ENCODE assay signal across 17 cellular contexts in the genomic region with DNA sequence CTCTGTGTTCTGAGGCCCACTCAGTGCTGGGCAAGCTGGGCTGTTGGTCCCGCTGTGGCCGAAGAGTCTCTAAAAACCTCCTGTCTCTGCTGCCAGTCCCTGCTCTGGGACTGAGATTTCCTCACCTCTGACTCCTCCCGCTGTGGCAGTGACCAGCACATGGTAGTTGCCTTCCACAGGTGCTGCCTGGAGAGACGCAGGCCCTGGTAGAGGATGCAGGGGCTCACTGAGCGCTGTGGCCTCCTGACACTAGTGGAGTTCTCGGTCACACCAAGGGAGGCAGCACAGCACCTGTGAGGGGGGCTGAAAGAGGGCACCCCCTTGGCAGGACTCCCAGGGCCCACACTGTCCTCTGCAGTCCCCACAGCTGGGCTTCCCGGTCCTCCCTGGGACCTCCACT.
"Had no signal": no experiment of that assay in that cellular context is flagged by ENCODE, and none has a peak within 500 bp of the region (broad histone marks: within the 10 kb centered on the region; RNA-seq: fewer than 3 reads in every experiment).

No MANE protein-coding gene starts in this region.

- H3K9me3 ChIP-seq: gastrocnemius medialis, psoas muscle, suprapubic skin, thyroid gland had no signal

- H3K4me3 Mint-ChIP-seq: natural killer cell treated with Interleukin-12 subunit alpha and Interleukin-12 subunit beta and Interleukin-15 and Interleukin-18, amount 100 ng/mL, for 72 hours; type B pancreatic cell had no signal

- ATAC-seq: esophagus mucosa; gastrocnemius medialis; left lobe of liver; natural killer cell treated with Interleukin-12 subunit alpha and Interleukin-12 subunit beta and Interleukin-15 and Interleukin-18, amount 100 ng/mL, for 72 hours; psoas muscle; sciatic nerve had no signal

- H3K27ac ChIP-seq: gastrocnemius medialis, psoas muscle, suprapubic skin, thyroid gland had no signal

- DNase-seq: effector memory CD4-positive, alpha-beta T cell; gastrocnemius medialis; glutamatergic neuron; islet precursor cell; psoas muscle; stimulated activated CD4-positive, alpha-beta T cell treated with anti-CD3 and anti-CD28 coated beads, Interleukin-2, amount 100 ng/mL, for 24 hours; stimulated activated CD4-positive, alpha-beta T cell treated with anti-CD3 and anti-CD28 coated beads, Interleukin-4, amount 100 ng/mL, for 4 hours; stimulated activated naive CD4-positive, alpha-beta T cell treated with Interleukin-2 at 50 U/mL for 16 hours; thyroid gland had no signal

- H3K27ac Mint-ChIP-seq: natural killer cell treated with Interleukin-12 subunit alpha and Interleukin-12 subunit beta and Interleukin-15 and Interleukin-18, amount 100 ng/mL, for 72 hours; type B pancreatic cell had no signal

- FAIRE-seq: endometrium, urothelium cell line had no signal

- H3K9me3 Mint-ChIP-seq: natural killer cell treated with Interleukin-12 subunit alpha and Interleukin-12 subunit beta and Interleukin-15 and Interleukin-18, amount 100 ng/mL, for 72 hours; type B pancreatic cell had no signal

- H3K27me3 ChIP-seq: gastrocnemius medialis, suprapubic skin, thyroid gland had no signal

- H3K36me3 ChIP-seq: gastrocnemius medialis, suprapubic skin, thyroid gland had no signal

- H3K4me3 ChIP-seq: gastrocnemius medialis, psoas muscle, suprapubic skin, thyroid gland had no signal

- H3K36me3 Mint-ChIP-seq: natural killer cell treated with Interleukin-12 subunit alpha and Interleukin-12 subunit beta and Interleukin-15 and Interleukin-18, amount 100 ng/mL, for 72 hours had no signal
